In the genomic region with DNA sequence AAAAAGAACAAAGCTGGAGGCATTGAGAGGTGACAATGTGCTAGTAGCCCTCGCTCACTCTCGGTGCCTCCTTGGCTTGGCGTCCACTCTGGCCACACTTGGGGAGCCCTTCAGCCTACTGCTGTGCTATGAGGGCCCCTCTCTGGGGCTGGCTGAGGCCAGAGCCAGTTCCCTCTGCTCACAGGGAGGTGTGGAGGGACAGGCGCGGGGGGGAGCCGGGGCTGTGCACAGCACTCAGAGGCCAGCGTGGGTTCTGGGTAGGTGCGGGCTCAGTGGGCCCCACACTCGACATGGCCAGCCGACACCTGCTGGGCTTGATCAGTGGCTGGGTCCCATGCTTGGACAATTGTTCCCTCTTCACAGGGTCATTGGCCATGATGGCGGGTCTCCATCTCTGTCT, we compare ENCODE assay signal across 18 cellular contexts.
DNase-seq lines count a peak whose midpoint lies in the region; ATAC-seq and TF ChIP-seq lines count a peak whose summit lies in the region.
"Had no signal": no experiment of that assay in that cellular context is flagged by ENCODE, and none has a peak within 500 bp of the region (broad histone marks: within the 10 kb centered on the region; RNA-seq: fewer than 3 reads in every experiment).

No MANE protein-coding gene starts in this region.

- no peaks in the 10 kb centered on the region for H3K4me1 Mint-ChIP-seq in neural progenitor cell
- H3K4me1 Mint-ChIP-seq: B cell; CD4-positive, CD25-positive, alpha-beta regulatory T cell had no signal

- H3K27me3 Mint-ChIP-seq in neural progenitor cell (ENCODE audit: insufficient read depth, low read depth) = peaks cover 3% of the 10 kb centered on the region
- H3K27me3 Mint-ChIP-seq: B cell; CD4-positive, CD25-positive, alpha-beta regulatory T cell had no signal

- H3K36me3 ChIP-seq in right atrium auricular region (no peaks in the 10 kb centered on the region), upper lobe of right lung (no peaks in the 10 kb centered on the region), neural progenitor cell (no peaks in the 10 kb centered on the region)
- H3K36me3 ChIP-seq: BLaER1 had no signal

- no peak overlapping the region for H3K9ac ChIP-seq in neural progenitor cell
- H3K9ac ChIP-seq: BLaER1, GM23248 had no signal

- peak; percentile 44 for ATAC-seq in Right ventricle myocardium inferior
- ATAC-seq in right cardiac atrium = peak; percentile 43 to 50
- no peak for ATAC-seq in left cardiac atrium
- peak; percentile 37 for ATAC-seq in upper lobe of right lung
- ATAC-seq: CD8-positive, alpha-beta T cell; HCT116 had no signal

- H3K9me3 ChIP-seq in right atrium auricular region (peaks cover 0 to 7% of the 10 kb centered on the region in 2 donors), right cardiac atrium (ENCODE audit: control insufficient read depth, low read length) (no peaks in the 10 kb centered on the region), upper lobe of right lung (no peaks in the 10 kb centered on the region), neural progenitor cell (ENCODE audit: low read depth) (no peaks in the 10 kb centered on the region)
- H3K9me3 ChIP-seq: Caco-2 had no signal

- no peak overlapping the region for H3K4me2 ChIP-seq in neural progenitor cell
- H3K4me2 ChIP-seq: BLaER1 had no signal

- H3F3A ChIP-seq in neural progenitor cell (ENCODE audit: low read depth) = no peaks in the 10 kb centered on the region

- peaks cover 2% of the 10 kb centered on the region for H3K36me3 Mint-ChIP-seq in neural progenitor cell
- H3K36me3 Mint-ChIP-seq: CD4-positive, CD25-positive, alpha-beta regulatory T cell; CD8-positive, alpha-beta T cell had no signal

- TF ChIP-seq CTCF in right atrium auricular region (IDR thresholded peaks at IDR 0.05) (no peak), upper lobe of right lung (IDR thresholded peaks at IDR 0.05) (no peak), neural progenitor cell (IDR thresholded peaks at IDR 0.05) (no peak)

- no peak overlapping the region for H3K27ac Mint-ChIP-seq in neural progenitor cell
- H3K27ac Mint-ChIP-seq: B cell; CD4-positive, CD25-positive, alpha-beta regulatory T cell; CD8-positive, alpha-beta T cell; H9 had no signal

- H3K27ac ChIP-seq in right atrium auricular region = no peak overlapping the region
- no peak overlapping the region for H3K27ac ChIP-seq in right cardiac atrium (ENCODE audit: low read length)
- H3K27ac ChIP-seq in upper lobe of right lung = no peak overlapping the region
- H3K27ac ChIP-seq in neural progenitor cell = no peak overlapping the region
- H3K27ac ChIP-seq: 22Rv1, BLaER1, C4-2B, GM23248 had no signal

- H3K27me3 ChIP-seq in right atrium auricular region (no peaks in the 10 kb centered on the region), right cardiac atrium (ENCODE audit: control insufficient read depth, insufficient read depth) (no peaks in the 10 kb centered on the region), upper lobe of right lung (no peaks in the 10 kb centered on the region), neural progenitor cell (no peaks in the 10 kb centered on the region)
- H3K27me3 ChIP-seq: BLaER1 had no signal

- no peak overlapping the region for H2AFZ ChIP-seq in neural progenitor cell (replicated peaks)
- H2AFZ ChIP-seq: GM23248 had no signal

- H4K20me1 ChIP-seq in neural progenitor cell (ENCODE audit: low read depth) = no peaks in the 10 kb centered on the region
- H4K20me1 ChIP-seq: BLaER1 had no signal

- WGBS in right cardiac atrium = 88% methylated on average over 11 of the region's 11 CpGs

- no peak overlapping the region for H3K4me3 Mint-ChIP-seq in neural progenitor cell
- H3K4me3 Mint-ChIP-seq: B cell; CD4-positive, CD25-positive, alpha-beta regulatory T cell; CD8-positive, alpha-beta T cell; H9 had no signal

- intact Hi-C loops in Right ventricle myocardium inferior (cut with DNase I) = no loop called here
- intact Hi-C loops in right cardiac atrium (cut with DNase I) = no loop called here
- intact Hi-C loops in left cardiac atrium (cut with DNase I) = no loop called here
- intact Hi-C loops in upper lobe of right lung (cut with DNase I) = no loop called here

- H3K4me3 ChIP-seq in right atrium auricular region = no peak overlapping the region
- no peak overlapping the region for H3K4me3 ChIP-seq in right cardiac atrium (ENCODE audit: low read length)
- H3K4me3 ChIP-seq in upper lobe of right lung = no peak overlapping the region
- no peak overlapping the region for H3K4me3 ChIP-seq in neural progenitor cell
- H3K4me3 ChIP-seq: BLaER1, GM23248 had no signal

- no peaks in the 10 kb centered on the region for H3K4me1 ChIP-seq in right atrium auricular region
- H3K4me1 ChIP-seq in right cardiac atrium (ENCODE audit: control insufficient read depth, insufficient read depth, low read length) = no peaks in the 10 kb centered on the region
- no peaks in the 10 kb centered on the region for H3K4me1 ChIP-seq in upper lobe of right lung
- no peaks in the 10 kb centered on the region for H3K4me1 ChIP-seq in neural progenitor cell
- H3K4me1 ChIP-seq: BLaER1, Caco-2 had no signal

- DNase-seq in Right ventricle myocardium inferior (ENCODE audit: missing footprints) = no peak
- DNase-seq in right atrium auricular region (ENCODE audit: low spot score) = no peak
- DNase-seq in right cardiac atrium = peak in 1 of 3 donors; percentile 37
- DNase-seq in left cardiac atrium = no peak
- DNase-seq in upper lobe of right lung = no peak
- DNase-seq in neural progenitor cell (ENCODE audit: low spot score) = no peak
- DNase-seq: Caco-2; CD4-positive, CD25-positive, alpha-beta regulatory T cell; CD8-positive, alpha-beta T cell; DMS153; DND-41; GM23248; H9 had no signal

- H3K79me2 ChIP-seq in neural progenitor cell (ENCODE audit: low read depth) = no peaks in the 10 kb centered on the region

- H3K9me3 Mint-ChIP-seq in neural progenitor cell = peaks cover 23% of the 10 kb centered on the region

Comparison
In these comparisons a context has a peak if more than half of its experiments do, and no peak if none do; other contexts are left out.
1. ATAC-seq: peak in Right ventricle myocardium inferior (single experiment), right cardiac atrium (2 of 2) and upper lobe of right lung (single experiment); none in left cardiac atrium (0 of 2).